23 cellular contexts compared by ENCODE assay signal in genomic region chr9:114341152-114341830, GRCh38. TPM values are rescaled to one million over a fixed set of nuclear protein-coding genes. Genes with fewer than 3 reads are reported as not detected.
A peak's percentile ranks its signal among the peaks of the same experiment; 100 is the strongest.
DNase-seq lines count a peak whose midpoint lies in the region; ATAC-seq, FAIRE-seq and TF ChIP-seq lines count a peak whose summit lies in the region.
"Had no signal": no experiment of that assay in that cellular context is flagged by ENCODE, and none has a peak within 500 bp of the region (broad histone marks: within the 10 kb centered on the region; RNA-seq: fewer than 3 reads in every experiment).

No MANE protein-coding gene starts in this region.

- TF ChIP-seq POLR2A in transverse colon (IDR thresholded peaks at IDR 0.05) = no peak

- H3K27me3 ChIP-seq in transverse colon = no peaks in the 10 kb centered on the region
- H3K27me3 ChIP-seq: brain microvascular endothelial cell, foreskin keratinocyte had no signal

- ATAC-seq in activated CD8-positive, alpha-beta T cell treated with anti-CD3 and anti-CD28 coated beads, Interleukin-2, amount 10 ng/mL, durations not matched to agents 7 days and 5 days = no peak
- no peak for ATAC-seq in stimulated activated naive CD8-positive, alpha-beta T cell treated with anti-CD3 and anti-CD28 coated beads, Interleukin-15, amount 100 ng/mL, for 72 hours
- ATAC-seq: foreskin keratinocyte, psoas muscle had no signal

- no peaks in the 10 kb centered on the region for H3K4me1 ChIP-seq in transverse colon
- H3K4me1 ChIP-seq: psoas muscle had no signal

- TF ChIP-seq CTCF in osteocyte (IDR thresholded peaks at IDR 0.05) (no peak), transverse colon (IDR thresholded peaks at IDR 0.05) (no peak)

- peaks cover 4% of the 10 kb centered on the region for H3K4me1 Mint-ChIP-seq in activated naive CD4-positive, alpha-beta T cell treated with anti-CD3 and anti-CD28 coated beads, Interleukin-2, amount 50 U/mL, for 24 hours
- peaks cover 46% of the 10 kb centered on the region for H3K4me1 Mint-ChIP-seq in activated CD8-positive, alpha-beta T cell treated with anti-CD3 and anti-CD28 coated beads, Interleukin-2, amount 10 ng/mL, durations not matched to agents 7 days and 5 days (ENCODE audit: low read depth)
- H3K4me1 Mint-ChIP-seq in stimulated activated naive CD8-positive, alpha-beta T cell treated with anti-CD3 and anti-CD28 coated beads, Interleukin-15, amount 100 ng/mL, for 72 hours = peaks cover 71% of the 10 kb centered on the region
- H3K4me1 Mint-ChIP-seq in osteocyte (ENCODE audit: unreplicated experiment) = no peaks in the 10 kb centered on the region
- H3K4me1 Mint-ChIP-seq: nephron had no signal

- FAIRE-seq in urothelium cell line (lab: Jason Lieb, UNC) = no peak

- CTCF ChIA-PET in activated CD8-positive, alpha-beta T cell treated with anti-CD3 and anti-CD28 coated beads, Interleukin-2, amount 10 ng/mL, durations not matched to agents 7 days and 5 days (lab: Charles Lee) = interaction anchor here (1.0 to 5.7 kb wide), 2 partner anchors 47 to 165 kb away, joined by 3 to 46 read pairs; partner anchors contain the start of gene AKNA

- POLR2A ChIA-PET in activated CD8-positive, alpha-beta T cell treated with anti-CD3 and anti-CD28 coated beads, Interleukin-2, amount 10 ng/mL, durations not matched to agents 7 days and 5 days (lab: Charles Lee) = interaction anchor here (1.0 to 1.3 kb wide), 2 partner anchors 9 to 44 kb away, joined by 3 read pairs; no protein-coding TSS in a partner anchor

- DNase-seq in activated naive CD4-positive, alpha-beta T cell treated with anti-CD3 and anti-CD28 coated beads, Interleukin-2, amount 50 U/mL, for 16 hours = no peak
- no peak for DNase-seq in activated CD8-positive, alpha-beta T cell treated with anti-CD3 and anti-CD28 coated beads, Interleukin-2, amount 10 ng/mL, durations not matched to agents 7 days and 5 days
- DNase-seq in epidermal melanocyte (ENCODE audit: insufficient read length, low spot score) (peak; percentile 5), urothelium cell line (ENCODE audit: low spot score) (no peak), osteocyte (ENCODE audit: extremely low spot score, unreplicated experiment) (no peak), transverse colon (no peak)
- DNase-seq in stimulated activated naive CD8-positive, alpha-beta T cell treated with anti-CD3 and anti-CD28 coated beads, Interleukin-15, amount 100 ng/mL, for 72 hours = no peak
- DNase-seq: ACHN; brain microvascular endothelial cell; dermis blood vessel endothelial cell; foreskin keratinocyte; hippocampal formation; mammary epithelial cell; NCI-H1694; OCI-M1; psoas muscle; stimulated activated CD4-positive, alpha-beta T cell treated with anti-CD3 and anti-CD28 coated beads, Interleukin-4, amount 100 ng/mL, for 24 hours; T-helper 2 cell had no signal

- H3K27me3 Mint-ChIP-seq in activated naive CD4-positive, alpha-beta T cell treated with anti-CD3 and anti-CD28 coated beads, Interleukin-2, amount 50 U/mL, for 24 hours = no peaks in the 10 kb centered on the region
- no peaks in the 10 kb centered on the region for H3K27me3 Mint-ChIP-seq in activated CD8-positive, alpha-beta T cell treated with anti-CD3 and anti-CD28 coated beads, Interleukin-2, amount 10 ng/mL, durations not matched to agents 7 days and 5 days (ENCODE audit: low read depth)
- H3K27me3 Mint-ChIP-seq in stimulated activated naive CD8-positive, alpha-beta T cell treated with anti-CD3 and anti-CD28 coated beads, Interleukin-15, amount 100 ng/mL, for 72 hours = no peaks in the 10 kb centered on the region
- no peaks in the 10 kb centered on the region for H3K27me3 Mint-ChIP-seq in osteocyte (ENCODE audit: unreplicated experiment)

- in situ Hi-C loops in transverse colon (cut with MboI; ENCODE audit: low pct_ligation_motif_present in 1 of 4, low pct_unique_long_range_greater_than_20kb in 1 of 4, low sequenced_read_pairs in 3 of 4) = no loop called here

- intact Hi-C loops in transverse colon (cut with DNase I; ENCODE audit: low total_unique reads) = loop anchor here (10.0 kb wide), 2 partner anchors 54 to 304 kb away; no protein-coding TSS in a partner anchor

- no peak overlapping the region for H3K4me3 ChIP-seq in transverse colon
- H3K4me3 ChIP-seq: psoas muscle, skin epidermis had no signal

- peaks cover 8% of the 10 kb centered on the region for H3K36me3 Mint-ChIP-seq in activated naive CD4-positive, alpha-beta T cell treated with anti-CD3 and anti-CD28 coated beads, Interleukin-2, amount 50 U/mL, for 24 hours
- peaks cover 90% of the 10 kb centered on the region for H3K36me3 Mint-ChIP-seq in activated CD8-positive, alpha-beta T cell treated with anti-CD3 and anti-CD28 coated beads, Interleukin-2, amount 10 ng/mL, durations not matched to agents 7 days and 5 days (ENCODE audit: low read depth)
- H3K36me3 Mint-ChIP-seq in osteocyte (ENCODE audit: unreplicated experiment) = peaks cover 59% of the 10 kb centered on the region

- no peaks in the 10 kb centered on the region for H3K9me3 ChIP-seq in transverse colon
- H3K9me3 ChIP-seq: psoas muscle had no signal

- H3K36me3 ChIP-seq in transverse colon = peaks cover 0 to 78% (median 27%) of the 10 kb centered on the region in 4 donors

- H3K9me3 Mint-ChIP-seq in activated naive CD4-positive, alpha-beta T cell treated with anti-CD3 and anti-CD28 coated beads, Interleukin-2, amount 50 U/mL, for 24 hours = no peaks in the 10 kb centered on the region
- H3K9me3 Mint-ChIP-seq in activated CD8-positive, alpha-beta T cell treated with anti-CD3 and anti-CD28 coated beads, Interleukin-2, amount 10 ng/mL, durations not matched to agents 7 days and 5 days (ENCODE audit: insufficient read depth) = no peaks in the 10 kb centered on the region
- no peaks in the 10 kb centered on the region for H3K9me3 Mint-ChIP-seq in stimulated activated naive CD8-positive, alpha-beta T cell treated with anti-CD3 and anti-CD28 coated beads, Interleukin-15, amount 100 ng/mL, for 72 hours
- no peaks in the 10 kb centered on the region for H3K9me3 Mint-ChIP-seq in osteocyte (ENCODE audit: unreplicated experiment)
- H3K9me3 Mint-ChIP-seq: nephron had no signal

- no peak overlapping the region for H3K4me3 Mint-ChIP-seq in activated naive CD4-positive, alpha-beta T cell treated with anti-CD3 and anti-CD28 coated beads, Interleukin-2, amount 50 U/mL, for 24 hours
- no peak overlapping the region for H3K4me3 Mint-ChIP-seq in activated CD8-positive, alpha-beta T cell treated with anti-CD3 and anti-CD28 coated beads, Interleukin-2, amount 10 ng/mL, durations not matched to agents 7 days and 5 days
- H3K4me3 Mint-ChIP-seq in stimulated activated naive CD8-positive, alpha-beta T cell treated with anti-CD3 and anti-CD28 coated beads, Interleukin-15, amount 100 ng/mL, for 72 hours = no peak overlapping the region
- no peak overlapping the region for H3K4me3 Mint-ChIP-seq in osteocyte (ENCODE audit: unreplicated experiment)
- H3K4me3 Mint-ChIP-seq: nephron had no signal

- H3K27ac ChIP-seq in transverse colon = no peak overlapping the region
- H3K27ac ChIP-seq: brain microvascular endothelial cell, epithelial cell of prostate, foreskin keratinocyte, psoas muscle, skin epidermis had no signal

- H3K27ac Mint-ChIP-seq in activated naive CD4-positive, alpha-beta T cell treated with anti-CD3 and anti-CD28 coated beads, Interleukin-2, amount 50 U/mL, for 24 hours = peak overlapping the region; percentile 83
- peak overlapping the region; percentile 51 for H3K27ac Mint-ChIP-seq in activated CD8-positive, alpha-beta T cell treated with anti-CD3 and anti-CD28 coated beads, Interleukin-2, amount 10 ng/mL, durations not matched to agents 7 days and 5 days
- H3K27ac Mint-ChIP-seq in stimulated activated naive CD8-positive, alpha-beta T cell treated with anti-CD3 and anti-CD28 coated beads, Interleukin-15, amount 100 ng/mL, for 72 hours = peak overlapping the region; percentile 56 to 77
- H3K27ac Mint-ChIP-seq in osteocyte (ENCODE audit: unreplicated experiment) = no peak overlapping the region
- H3K27ac Mint-ChIP-seq: nephron had no signal

- 92 to 100% methylated on average over 4 to 12 of the region's 12 CpGs for WGBS in transverse colon (ENCODE audit: low coverage in 1 of 2), 2 donors

- TF ChIP-seq EP300 in transverse colon (IDR thresholded peaks at IDR 0.05; ENCODE audit: low read depth) = no peak

RNA-seq across cellular contexts. Expression of gene ORM2, which starts 11.6 kb away (rescaled TPM):
- total RNA-seq in activated CD8-positive, alpha-beta T cell treated with anti-CD3 and anti-CD28 coated beads, Interleukin-2, amount 10 ng/mL, durations not matched to agents 7 days and 5 days = not detected
- total RNA-seq in osteocyte = not detected in 2 replicates
- not detected for total RNA-seq in transverse colon
- total RNA-seq: dermis blood vessel endothelial cell, foreskin keratinocyte, kidney epithelial cell, mammary epithelial cell, psoas muscle had no signal

RNA-seq across cellular contexts. Expression of gene ORM1, which starts 18.4 kb away (rescaled TPM):
- not detected for total RNA-seq in activated CD8-positive, alpha-beta T cell treated with anti-CD3 and anti-CD28 coated beads, Interleukin-2, amount 10 ng/mL, durations not matched to agents 7 days and 5 days
- total RNA-seq in osteocyte (not detected in 2 replicates), transverse colon (not detected)
- total RNA-seq: dermis blood vessel endothelial cell, foreskin keratinocyte, kidney epithelial cell, mammary epithelial cell had no signal

RNA-seq across cellular contexts. Expression of gene AKNA, which starts 46.5 kb away (rescaled TPM):
- 100 to 1,000 TPM; 413 to 430 TPM for total RNA-seq in activated CD8-positive, alpha-beta T cell treated with anti-CD3 and anti-CD28 coated beads, Interleukin-2, amount 10 ng/mL, durations not matched to agents 7 days and 5 days
- total RNA-seq in osteocyte = 36.0 and 37.0 TPM in 2 replicates
- 10 to 100 TPM; 34.8 to 63.2 (median 48.6) TPM for total RNA-seq in transverse colon

Comparison
In these comparisons a context has a peak if more than half of its experiments do, and no peak if none do; other contexts are left out.
1. RNA of gene AKNA, which starts 46.5 kb away (total RNA-seq): 413 to 430 TPM in activated CD8-positive, alpha-beta T cell treated with anti-CD3 and anti-CD28 coated beads, Interleukin-2, amount 10 ng/mL, durations not matched to agents 7 days and 5 days; 34.8 to 63.2 TPM in transverse colon and 36.0 to 37.0 TPM in osteocyte; every median in the first group is over 4 times any median in the second.